In genomic region chr11:83221694-83222093, GRCh38 we compare ENCODE assay signal across 25 cellular contexts.
"Had no signal": no experiment of that assay in that cellular context is flagged by ENCODE, and none has a peak within 500 bp of the region (broad histone marks: within the 10 kb centered on the region; RNA-seq: fewer than 3 reads in every experiment).

No MANE protein-coding gene starts in this region.

- ATAC-seq: stimulated activated effector memory CD8-positive, alpha-beta T cell treated with anti-CD3 and anti-CD28 coated beads, Interleukin-12 subunit alpha, Interleukin-12 subunit beta, amount 100 ng/mL, for 72 hours; stimulated activated memory B cell treated with anti-CD40 and anti-IgM and Interleukin-4, amounts not matched to agents 10 μg/mL and 1 μg/mL and 100 μg/mL, for 72 hours; stimulated activated naive B cell treated with anti-CD40 and anti-IgM and Interleukin-4, amounts not matched to agents 10 μg/mL and 1 μg/mL and 100 μg/mL, for 72 hours; stimulated activated naive CD8-positive, alpha-beta T cell treated with anti-CD3 and anti-CD28 coated beads, Interleukin-15, amount 100 ng/mL, for 72 hours; stimulated activated naive CD8-positive, alpha-beta T cell treated with anti-CD3 and anti-CD28 coated beads, Interleukin-15, Interleukin-2, amounts not matched to agents 100 U/mL and 50 U/mL, for 24 hours; upper lobe of right lung had no signal

- H3K36me3 ChIP-seq: stomach, suprapubic skin, thoracic aorta, thyroid gland, transverse colon, upper lobe of left lung, upper lobe of right lung, uterus, vagina had no signal

- H3K27ac ChIP-seq: stomach, suprapubic skin, testis, thoracic aorta, thyroid gland, tibial artery, tibial nerve, transverse colon, upper lobe of left lung, upper lobe of right lung, uterus, vagina had no signal

- H3K4me1 ChIP-seq: stomach, suprapubic skin, testis, tibial artery, tibial nerve, transverse colon, upper lobe of left lung, upper lobe of right lung, uterus, vagina had no signal

- H3K27me3 ChIP-seq: stomach, suprapubic skin, testis, thyroid gland, tibial artery, tibial nerve, transverse colon, upper lobe of left lung, upper lobe of right lung, uterus, vagina had no signal

- H3K4me3 ChIP-seq: stomach, suprapubic skin, testis, thoracic aorta, thyroid gland, tibial artery, tibial nerve, transverse colon, upper lobe of left lung, upper lobe of right lung, uterus, vagina had no signal

- H3K9me3 ChIP-seq: stomach, suprapubic skin, testis, thoracic aorta, thyroid gland, tibial artery, tibial nerve, transverse colon, upper lobe of left lung, upper lobe of right lung, uterus, vagina had no signal

- DNase-seq: stimulated activated CD4-positive, alpha-beta T cell treated with anti-CD3 and anti-CD28 coated beads, Interleukin-2, amount 100 ng/mL, for 48 hours; stimulated activated CD4-positive, alpha-beta T cell treated with anti-CD3 and anti-CD28 coated beads, Interleukin-4, amount 100 ng/mL, for 24 hours; stimulated activated CD4-positive, alpha-beta T cell treated with anti-CD3 and anti-CD28 coated beads, Interleukin-4, amount 100 ng/mL, for 4 hours; stimulated activated CD8-positive, alpha-beta memory T cell treated with anti-CD3 and anti-CD28 coated beads, Interleukin-4, amount 100 ng/mL, for 48 hours; stimulated activated naive B cell treated with anti-CD40 and anti-IgM and Interleukin-4, amounts not matched to agents 10 μg/mL and 1 μg/mL and 100 μg/mL, for 72 hours; stimulated activated naive CD4-positive, alpha-beta T cell; stimulated activated naive CD4-positive, alpha-beta T cell treated with Interleukin-2 at 50 U/mL for 16 hours; stimulated activated naive CD8-positive, alpha-beta T cell treated with anti-CD3 and anti-CD28 coated beads, Interleukin-15, amount 100 ng/mL, for 72 hours; stimulated activated naive CD8-positive, alpha-beta T cell treated with anti-CD3 and anti-CD28 coated beads, Interleukin-15, Interleukin-2, amounts not matched to agents 100 U/mL and 50 U/mL, for 24 hours; stomach; substantia nigra; testis; thyroid gland; tibial artery; transverse colon; trophoblast cell; upper lobe of left lung; upper lobe of right lung; uterus had no signal
